Comparison of ENCODE assay signal across 15 cellular contexts in genomic region chr16:47873434-47873833, GRCh38.
A peak's percentile ranks its signal among the peaks of the same experiment; 100 is the strongest.
DNase-seq lines count a peak whose midpoint lies in the region; ATAC-seq, FAIRE-seq and TF ChIP-seq lines count a peak whose summit lies in the region.
"Had no signal": no experiment of that assay in that cellular context is flagged by ENCODE, and none has a peak within 500 bp of the region (broad histone marks: within the 10 kb centered on the region; RNA-seq: fewer than 3 reads in every experiment).

No MANE protein-coding gene starts in this region.

- ATAC-seq in Panc1: no peak
- ATAC-seq: naive thymus-derived CD4-positive, alpha-beta T cell had no signal

- no peaks in the 10 kb centered on the region for H3K4me1 ChIP-seq in Panc1 (ENCODE audit: control insufficient read depth, insufficient read depth, low read length)
- H3K4me1 ChIP-seq: uterus had no signal

- DNase-seq in D721Med (ENCODE audit: insufficient read length, low spot score) (no peak), GM20000 (ENCODE audit: low spot score) (peak; percentile 25), Panc1 (ENCODE audit: low read depth, low spot score) (no peak), iPS-NIHi7 (ENCODE audit: extremely low spot score) (peak; percentile 42), NCI-H2081 treated with DMSO at 0.1 percent for 48 hours (lab: John Stamatoyannopoulos, UW) (no peak), NCI-H1417 treated with DMSO at 0.1 percent for 48 hours (lab: John Stamatoyannopoulos, UW) (no peak), frontal cortex (ENCODE audit: low spot score in 2 of 2) (no peak)
- DNase-seq: activated T-cell treated with anti-CD3 and anti-CD28 coated beads for 4 hours; Kasumi-1; naive thymus-derived CD4-positive, alpha-beta T cell; small intestine; T-helper 2 cell; uterus had no signal

- peak; percentile 47 for TF ChIP-seq CTCF in D721Med (IDR thresholded peaks at IDR 0.05; ENCODE audit: insufficient read depth, missing control alignments)
- TF ChIP-seq CTCF in GM20000 (IDR thresholded peaks at IDR 0.05; ENCODE audit: extremely low read depth, missing control alignments): peak; percentile 48
- TF ChIP-seq CTCF in Panc1 (IDR thresholded peaks at IDR 0.05): peak; percentile 25

- FAIRE-seq in D721Med (lab: Jason Lieb, UNC) (no peak), frontal cortex (lab: Jason Lieb, UNC) (no peak)
- FAIRE-seq: endothelial cell of umbilical vein, H54, small intestine had no signal

- no TSS peak for BruUV-seq in Panc1 (replicated peaks; lab: Mats Ljungman, UMichigan)

- in situ Hi-C loops in Panc1 (cut with HindIII; ENCODE audit: low pct_unique_long_range_greater_than_20kb, low sequenced_read_pairs): no loop called here

- intact Hi-C loops in Panc1 (cut with micrococcal nuclease; ENCODE audit: unreplicated experiment): no loop called here

- CTCF ChIA-PET in Panc1 (lab: Charles Lee): no interaction called here

- no peaks in the 10 kb centered on the region for H3K9me3 ChIP-seq in Panc1 (ENCODE audit: control insufficient read depth, insufficient read depth, low read depth, low read length)
- H3K9me3 ChIP-seq: uterus had no signal

- no peaks in the 10 kb centered on the region for H3K27me3 ChIP-seq in Panc1 (ENCODE audit: control insufficient read depth, insufficient read depth, low read length)
- H3K27me3 ChIP-seq: uterus had no signal

- H3K27ac ChIP-seq in Panc1 (ENCODE audit: low read length): no peak overlapping the region
- H3K27ac ChIP-seq: uterus had no signal

- no peak overlapping the region for H3K4me3 ChIP-seq in Panc1 (ENCODE audit: low read depth in 2 of 2, low read length in 2 of 2)
- H3K4me3 ChIP-seq: uterus had no signal

- H3K36me3 ChIP-seq in Panc1 (ENCODE audit: control insufficient read depth, insufficient read depth, low read length): no peaks in the 10 kb centered on the region
- H3K36me3 ChIP-seq: uterus had no signal

- POLR2A ChIA-PET in Panc1 (lab: Charles Lee): no interaction called here

Comparison
In these comparisons a context has a peak if more than half of its experiments do, and no peak if none do; other contexts are left out.
1. DNase-seq: peak in GM20000 (single experiment) and iPS-NIHi7 (single experiment); none in D721Med (single experiment), Panc1 (single experiment), NCI-H2081 treated with DMSO at 0.1 percent for 48 hours (single experiment), NCI-H1417 treated with DMSO at 0.1 percent for 48 hours (single experiment) and frontal cortex (0 of 2).
2. Peak in every context shown above with its lines, with median percentiles within 50 percentile points of each other: CTCF ChIP-seq.